17 cellular contexts compared by ENCODE assay signal in the genomic region with DNA sequence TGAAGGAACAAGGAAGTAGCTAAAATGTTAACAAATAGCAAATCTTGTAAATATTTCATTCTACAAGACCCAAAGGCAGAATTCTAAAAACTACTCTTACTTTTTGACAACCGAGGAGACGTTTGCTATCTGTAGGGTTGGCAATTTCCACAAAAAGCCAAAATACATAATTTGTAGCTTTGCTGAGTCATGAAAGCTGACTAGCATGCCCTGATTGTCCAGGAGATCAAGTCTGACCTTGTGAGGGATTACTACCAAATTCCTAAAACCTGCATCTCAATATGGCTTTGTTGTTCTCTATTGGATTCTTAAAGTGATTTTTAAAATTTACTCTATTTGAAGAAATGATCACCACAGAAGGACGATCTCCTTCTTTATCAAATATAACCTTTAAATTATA. TPM values are rescaled to one million over a fixed set of nuclear protein-coding genes. Genes with fewer than 3 reads are reported as not detected.
DNase-seq lines count a peak whose midpoint lies in the region; ATAC-seq, FAIRE-seq and TF ChIP-seq lines count a peak whose summit lies in the region.
"Had no signal": no experiment of that assay in that cellular context is flagged by ENCODE, and none has a peak within 500 bp of the region (broad histone marks: within the 10 kb centered on the region; RNA-seq: fewer than 3 reads in every experiment).

No MANE protein-coding gene starts in this region.

- H3K36me3 ChIP-seq in cardiac muscle cell (peaks cover 79% of the 10 kb centered on the region), neural progenitor cell (peaks cover 15% of the 10 kb centered on the region)

- H3K27ac ChIP-seq in cardiac muscle cell (peak overlapping the region; percentile 11), neural progenitor cell (no peak overlapping the region)
- H3K27ac ChIP-seq: pancreas had no signal

- H4K20me1 ChIP-seq in neural progenitor cell (ENCODE audit: low read depth) = peaks cover 17% of the 10 kb centered on the region

- peak overlapping the region; percentile 32 for H3K27ac Mint-ChIP-seq in activated T-helper 1 cell treated with anti-CD3 and anti-CD28 coated beads, Interleukin-12 subunit alpha, Interleukin-12 subunit beta, Interleukin-2, Interleukin-4 antibody, amounts not matched to agents 30 ng/mL and 10 ng/mL and 1 ng/mL, durations not matched to agents 14 hours and 24 hours and 36 hours
- H3K27ac Mint-ChIP-seq in stimulated activated naive CD8-positive, alpha-beta T cell treated with anti-CD3 and anti-CD28 coated beads, Interleukin-15, amount 100 ng/mL, for 72 hours = peak overlapping the region in 1 of 2 donors; percentile 96
- H3K27ac Mint-ChIP-seq in neural progenitor cell = no peak overlapping the region

- peaks cover 27% of the 10 kb centered on the region for H3K4me1 Mint-ChIP-seq in activated T-helper 1 cell treated with anti-CD3 and anti-CD28 coated beads, Interleukin-12 subunit alpha, Interleukin-12 subunit beta, Interleukin-2, Interleukin-4 antibody, amounts not matched to agents 30 ng/mL and 10 ng/mL and 1 ng/mL, durations not matched to agents 14 hours and 24 hours and 36 hours (ENCODE audit: low read depth)
- H3K4me1 Mint-ChIP-seq in stimulated activated naive CD8-positive, alpha-beta T cell treated with anti-CD3 and anti-CD28 coated beads, Interleukin-15, amount 100 ng/mL, for 72 hours = peaks cover 66% of the 10 kb centered on the region
- no peaks in the 10 kb centered on the region for H3K4me1 Mint-ChIP-seq in neural progenitor cell

- no peaks in the 10 kb centered on the region for H3K27me3 ChIP-seq in cardiac muscle cell
- no peaks in the 10 kb centered on the region for H3K27me3 ChIP-seq in neural progenitor cell
- H3K27me3 ChIP-seq: left lung, pancreas had no signal

- no peak overlapping the region for H3K4me2 ChIP-seq in neural progenitor cell

- no peak overlapping the region for H3K9ac ChIP-seq in neural progenitor cell

- H3K4me3 Mint-ChIP-seq in activated T-helper 1 cell treated with anti-CD3 and anti-CD28 coated beads, Interleukin-12 subunit alpha, Interleukin-12 subunit beta, Interleukin-2, Interleukin-4 antibody, amounts not matched to agents 30 ng/mL and 10 ng/mL and 1 ng/mL, durations not matched to agents 14 hours and 24 hours and 36 hours = no peak overlapping the region
- H3K4me3 Mint-ChIP-seq in stimulated activated naive CD8-positive, alpha-beta T cell treated with anti-CD3 and anti-CD28 coated beads, Interleukin-15, amount 100 ng/mL, for 72 hours = peak overlapping the region; percentile 24 to 59
- no peak overlapping the region for H3K4me3 Mint-ChIP-seq in neural progenitor cell

- no peaks in the 10 kb centered on the region for H3K9me3 ChIP-seq in cardiac muscle cell (ENCODE audit: low read depth)
- no peaks in the 10 kb centered on the region for H3K9me3 ChIP-seq in neural progenitor cell (ENCODE audit: low read depth)
- H3K9me3 ChIP-seq: left lung, pancreas had no signal

- H3K79me2 ChIP-seq in neural progenitor cell (ENCODE audit: low read depth) = peaks cover 62% of the 10 kb centered on the region

- H3F3A ChIP-seq in neural progenitor cell (ENCODE audit: low read depth) = no peaks in the 10 kb centered on the region

- TF ChIP-seq CTCF in cardiac muscle cell (IDR thresholded peaks at IDR 0.05; ENCODE audit: low read depth, low read length) = no peak
- TF ChIP-seq CTCF in fibroblast of mammary gland (conservative IDR thresholded peaks at IDR 0.05; ENCODE audit: control insufficient read depth, insufficient read depth, low read depth, low read length) = no peak
- no peak for TF ChIP-seq CTCF in neural progenitor cell (IDR thresholded peaks at IDR 0.05)
- no peak for TF ChIP-seq CTCF in D721Med (IDR thresholded peaks at IDR 0.05; ENCODE audit: insufficient read depth, missing control alignments)

- no peak overlapping the region for H2AFZ ChIP-seq in neural progenitor cell (replicated peaks)

- H3K36me3 Mint-ChIP-seq in activated T-helper 1 cell treated with anti-CD3 and anti-CD28 coated beads, Interleukin-12 subunit alpha, Interleukin-12 subunit beta, Interleukin-2, Interleukin-4 antibody, amounts not matched to agents 30 ng/mL and 10 ng/mL and 1 ng/mL, durations not matched to agents 14 hours and 24 hours and 36 hours (ENCODE audit: low read depth) = peaks cover 57% of the 10 kb centered on the region
- H3K36me3 Mint-ChIP-seq in neural progenitor cell = peaks cover 29% of the 10 kb centered on the region

- H3K4me1 ChIP-seq in cardiac muscle cell (ENCODE audit: low read depth) (no peaks in the 10 kb centered on the region), neural progenitor cell (no peaks in the 10 kb centered on the region)
- H3K4me1 ChIP-seq: pancreas had no signal

- no peaks in the 10 kb centered on the region for H3K27me3 Mint-ChIP-seq in activated T-helper 1 cell treated with anti-CD3 and anti-CD28 coated beads, Interleukin-12 subunit alpha, Interleukin-12 subunit beta, Interleukin-2, Interleukin-4 antibody, amounts not matched to agents 30 ng/mL and 10 ng/mL and 1 ng/mL, durations not matched to agents 14 hours and 24 hours and 36 hours (ENCODE audit: insufficient read depth)
- H3K27me3 Mint-ChIP-seq in stimulated activated naive CD8-positive, alpha-beta T cell treated with anti-CD3 and anti-CD28 coated beads, Interleukin-15, amount 100 ng/mL, for 72 hours = no peaks in the 10 kb centered on the region
- no peaks in the 10 kb centered on the region for H3K27me3 Mint-ChIP-seq in neural progenitor cell (ENCODE audit: insufficient read depth, low read depth)

- H3K4me3 ChIP-seq in cardiac muscle cell = no peak overlapping the region
- no peak overlapping the region for H3K4me3 ChIP-seq in fibroblast of mammary gland (ENCODE audit: control insufficient read depth, low read depth, low read length)
- H3K4me3 ChIP-seq in neural progenitor cell = no peak overlapping the region
- H3K4me3 ChIP-seq: left lung, pancreas had no signal

- DNase-seq in cardiac muscle cell (ENCODE audit: low read depth in 1 of 2, low spot score in 1 of 2) (no peak), left cardiac atrium (no peak), fibroblast of mammary gland (ENCODE audit: low read depth) (peak; percentile 15), neural progenitor cell (ENCODE audit: low spot score) (no peak), HUDEP-2 (lab: John Stamatoyannopoulos, UW; ENCODE audit: unreplicated experiment in 76 of 76) (no peak), D721Med (ENCODE audit: insufficient read length, low spot score) (no peak)
- no peak for DNase-seq in activated T-helper 1 cell treated with anti-CD3 and anti-CD28 coated beads, Interleukin-12 subunit alpha, Interleukin-12 subunit beta, Interleukin-2, Interleukin-4 antibody, amounts not matched to agents 30 ng/mL and 10 ng/mL and 1 ng/mL, durations not matched to agents 14 hours and 24 hours and 36 hours (ENCODE audit: low spot score)
- DNase-seq in stimulated activated naive CD8-positive, alpha-beta T cell treated with anti-CD3 and anti-CD28 coated beads, Interleukin-15, amount 100 ng/mL, for 72 hours = no peak
- DNase-seq: left lung; NCI-H446; pancreas; stimulated activated CD4-positive, alpha-beta T cell treated with anti-CD3 and anti-CD28 coated beads, Interleukin-15, amount 100 ng/mL, for 24 hours; stimulated activated CD8-positive, alpha-beta memory T cell treated with anti-CD3 and anti-CD28 coated beads, Interleukin-4, amount 100 ng/mL, for 48 hours had no signal

- no peaks in the 10 kb centered on the region for H3K9me3 Mint-ChIP-seq in activated T-helper 1 cell treated with anti-CD3 and anti-CD28 coated beads, Interleukin-12 subunit alpha, Interleukin-12 subunit beta, Interleukin-2, Interleukin-4 antibody, amounts not matched to agents 30 ng/mL and 10 ng/mL and 1 ng/mL, durations not matched to agents 14 hours and 24 hours and 36 hours
- H3K9me3 Mint-ChIP-seq in stimulated activated naive CD8-positive, alpha-beta T cell treated with anti-CD3 and anti-CD28 coated beads, Interleukin-15, amount 100 ng/mL, for 72 hours = no peaks in the 10 kb centered on the region
- H3K9me3 Mint-ChIP-seq in neural progenitor cell = no peaks in the 10 kb centered on the region

- no peak for ATAC-seq in left cardiac atrium
- no peak for ATAC-seq in stimulated activated naive CD8-positive, alpha-beta T cell treated with anti-CD3 and anti-CD28 coated beads, Interleukin-15, amount 100 ng/mL, for 72 hours
- ATAC-seq: left lung, pancreas had no signal

- FAIRE-seq in D721Med (lab: Jason Lieb, UNC) = no peak
- FAIRE-seq: endometrium, GM18507, H54, pancreas, RCC 7860 had no signal

- intact Hi-C loops in left cardiac atrium (cut with DNase I) = no loop called here
- intact Hi-C loops in activated T-helper 1 cell treated with anti-CD3 and anti-CD28 coated beads, Interleukin-12 subunit alpha, Interleukin-12 subunit beta, Interleukin-2, Interleukin-4 antibody, amounts not matched to agents 30 ng/mL and 10 ng/mL and 1 ng/mL, durations not matched to agents 14 hours and 24 hours and 36 hours (cut with micrococcal nuclease) = no loop called here

RNA-seq across cellular contexts. Expression of a gene that starts 10.8 kb away (rescaled TPM):
- total RNA-seq in cardiac muscle cell = 56.7 and 66.4 TPM in 2 replicates
- polyA plus RNA-seq in cardiac muscle cell = 72.5 and 94.0 TPM in 2 replicates
- 10 to 100 TPM; 79.1 to 94.9 TPM for total RNA-seq in left cardiac atrium
- 83.6 and 86.3 TPM in 2 replicates for total RNA-seq in activated T-helper 1 cell treated with anti-CD3 and anti-CD28 coated beads, Interleukin-12 subunit alpha, Interleukin-12 subunit beta, Interleukin-2, Interleukin-4 antibody, amounts not matched to agents 30 ng/mL and 10 ng/mL and 1 ng/mL, durations not matched to agents 14 hours and 24 hours and 36 hours
- 70.1 and 113 TPM in 2 replicates for total RNA-seq in neural progenitor cell (ENCODE audit: low replicate concordance)

Comparison
In these comparisons a context has a peak if more than half of its experiments do, and no peak if none do; other contexts are left out.
1. H3K4me3 Mint-ChIP-seq: peak in stimulated activated naive CD8-positive, alpha-beta T cell treated with anti-CD3 and anti-CD28 coated beads, Interleukin-15, amount 100 ng/mL, for 72 hours (2 of 2); none in activated T-helper 1 cell treated with anti-CD3 and anti-CD28 coated beads, Interleukin-12 subunit alpha, Interleukin-12 subunit beta, Interleukin-2, Interleukin-4 antibody, amounts not matched to agents 30 ng/mL and 10 ng/mL and 1 ng/mL, durations not matched to agents 14 hours and 24 hours and 36 hours (single experiment) and neural progenitor cell (single experiment).